Comparison of ENCODE assay signal across 19 cellular contexts in genomic region chr7:103532955-103533354, GRCh38.
"Had no signal": no experiment of that assay in that cellular context is flagged by ENCODE, and none has a peak within 500 bp of the region (broad histone marks: within the 10 kb centered on the region; RNA-seq: fewer than 3 reads in every experiment).

No MANE protein-coding gene starts in this region.

- H3K27ac Mint-ChIP-seq: activated CD8-positive, alpha-beta T cell treated with anti-CD3 and anti-CD28 coated beads, Interleukin-2, amount 10 ng/mL, durations not matched to agents 7 days and 5 days; activated naive CD4-positive, alpha-beta T cell treated with anti-CD3 and anti-CD28 coated beads, Interleukin-2, amount 50 U/mL, for 72 hours; natural killer cell treated with Interleukin-12 subunit alpha and Interleukin-12 subunit beta and Interleukin-15 and Interleukin-18, amount 100 ng/mL, for 72 hours had no signal

- H3K9me3 Mint-ChIP-seq: activated naive CD4-positive, alpha-beta T cell treated with anti-CD3 and anti-CD28 coated beads, Interleukin-2, amount 50 U/mL, for 72 hours had no signal

- H3K4me3 Mint-ChIP-seq: activated CD8-positive, alpha-beta T cell treated with anti-CD3 and anti-CD28 coated beads, Interleukin-2, amount 10 ng/mL, durations not matched to agents 7 days and 5 days; natural killer cell treated with Interleukin-12 subunit alpha and Interleukin-12 subunit beta and Interleukin-15 and Interleukin-18, amount 100 ng/mL, for 72 hours had no signal

- DNase-seq: activated CD4-positive, alpha-beta T cell treated with anti-CD3 and anti-CD28 coated beads for 4 hours; activated CD8-positive, alpha-beta memory T cell treated with anti-CD3 and anti-CD28 coated beads, Interleukin-2, amount 50 U/mL, for 4 hours; activated CD8-positive, alpha-beta T cell treated with anti-CD3 and anti-CD28 coated beads, Interleukin-2, amount 10 ng/mL, durations not matched to agents 7 days and 5 days; activated effector memory CD4-positive, alpha-beta T cell treated with anti-CD3 and anti-CD28 coated beads, Interleukin-2, amount 50 U/mL, for 16 hours; activated T-cell treated with anti-CD3 and anti-CD28 coated beads, Interleukin-2, amount 50 U/mL, for 48 hours; central memory CD4-positive, alpha-beta T cell; effector memory CD4-positive, alpha-beta T cell; foreskin keratinocyte; left lung; mesenchymal stem cell; spleen; stomach; T-helper 2 cell; thyroid gland had no signal

- H3K36me3 ChIP-seq: left lung, prostate gland, spleen, stomach, thyroid gland had no signal

- ATAC-seq: activated CD8-positive, alpha-beta T cell treated with anti-CD3 and anti-CD28 coated beads, Interleukin-2, amount 10 ng/mL, durations not matched to agents 7 days and 5 days; activated naive CD4-positive, alpha-beta T cell treated with anti-CD3 and anti-CD28 coated beads, Interleukin-2, amount 50 U/mL, for 72 hours; foreskin keratinocyte; left lung; natural killer cell treated with Interleukin-12 subunit alpha and Interleukin-12 subunit beta and Interleukin-15 and Interleukin-18, amount 100 ng/mL, for 72 hours; sciatic nerve had no signal

- H3K27me3 ChIP-seq: foreskin keratinocyte, left lung, spleen, thyroid gland had no signal

- H3K27ac ChIP-seq: foreskin keratinocyte, left lung, prostate gland, spleen, stomach, thyroid gland had no signal

- H3K36me3 Mint-ChIP-seq: activated naive CD4-positive, alpha-beta T cell treated with anti-CD3 and anti-CD28 coated beads, Interleukin-2, amount 50 U/mL, for 72 hours; natural killer cell treated with Interleukin-12 subunit alpha and Interleukin-12 subunit beta and Interleukin-15 and Interleukin-18, amount 100 ng/mL, for 72 hours had no signal

- FAIRE-seq: keratinocyte had no signal

- H3K4me3 ChIP-seq: left lung, prostate gland, spleen, stomach, thyroid gland had no signal

- H3K9me3 ChIP-seq: left lung, prostate gland, spleen, stomach, thyroid gland had no signal

- H3K4me1 ChIP-seq: foreskin keratinocyte, left lung, prostate gland, spleen, stomach, thyroid gland had no signal
